Comparison of ENCODE assay signal across 1 cellular context in genomic region chr1:86499987-86500593, GRCh38.
TF ChIP-seq lines count a peak whose summit lies in the region.

No MANE protein-coding gene starts in this region.

TF ChIP-seq in SK-N-SH, 30 proteins besides CTCF, POLR2A, EP300 and RAD21 (continued from another document):
- TF ChIP-seq ZBTB33 (IDR thresholded peaks at IDR 0.05; ENCODE audit: borderline replicate concordance, low read depth) (no peak), JUND (IDR thresholded peaks at IDR 0.05) (no peak)
